In genomic region chr11:119078675-119079420, GRCh38 we compare ENCODE assay signal across 24 cellular contexts.
"Had no signal": no experiment of that assay in that cellular context is flagged by ENCODE, and none has a peak within 500 bp of the region (broad histone marks: within the 10 kb centered on the region; RNA-seq: fewer than 3 reads in every experiment).

No MANE protein-coding gene starts in this region.

- H3K9me3 Mint-ChIP-seq: dendritic cell treated with granulocyte-macrophage colony-stimulating factor and Interleukin-4, amounts not matched to agents 40 ng/mL and 50 ng/mL, for 4 days; endodermal cell; nephron; neural progenitor cell; stimulated activated memory B cell treated with anti-CD40 and anti-IgM and Interleukin-4, amounts not matched to agents 10 μg/mL and 1 μg/mL and 100 μg/mL, for 72 hours had no signal

- H3K4me3 Mint-ChIP-seq: dendritic cell treated with granulocyte-macrophage colony-stimulating factor and Interleukin-4, amounts not matched to agents 40 ng/mL and 50 ng/mL, for 4 days; endodermal cell; naive thymus-derived CD4-positive, alpha-beta T cell; nephron; neural progenitor cell; stimulated activated memory B cell treated with anti-CD40 and anti-IgM and Interleukin-4, amounts not matched to agents 10 μg/mL and 1 μg/mL and 100 μg/mL, for 72 hours had no signal

- H3K27ac Mint-ChIP-seq: endodermal cell; naive thymus-derived CD4-positive, alpha-beta T cell; nephron; neural progenitor cell; stimulated activated memory B cell treated with anti-CD40 and anti-IgM and Interleukin-4, amounts not matched to agents 10 μg/mL and 1 μg/mL and 100 μg/mL, for 72 hours had no signal

- H3K27me3 Mint-ChIP-seq: dendritic cell treated with granulocyte-macrophage colony-stimulating factor and Interleukin-4, amounts not matched to agents 40 ng/mL and 50 ng/mL, for 4 days; naive thymus-derived CD4-positive, alpha-beta T cell; stimulated activated memory B cell treated with anti-CD40 and anti-IgM and Interleukin-4, amounts not matched to agents 10 μg/mL and 1 μg/mL and 100 μg/mL, for 72 hours had no signal

- DNase-seq: colonic mucosa; effector CD8-positive, alpha-beta T cell; endodermal cell; foreskin fibroblast; gastrocnemius medialis; head of caudate nucleus; left colon; left ventricle myocardium inferior; mammary epithelial cell; mesendoderm; midbrain; naive thymus-derived CD4-positive, alpha-beta T cell; nucleus accumbens; psoas muscle; sigmoid colon; stimulated activated CD4-positive, alpha-beta T cell treated with anti-CD3 and anti-CD28 coated beads, Interleukin-4, amount 100 ng/mL, for 4 hours; stimulated activated naive CD8-positive, alpha-beta T cell treated with anti-CD3 and anti-CD28 coated beads, Interleukin-15, Interleukin-2, amounts not matched to agents 100 U/mL and 50 U/mL, for 24 hours; upper lobe of left lung had no signal

- H3K4me1 Mint-ChIP-seq: endodermal cell; nephron; neural progenitor cell; stimulated activated memory B cell treated with anti-CD40 and anti-IgM and Interleukin-4, amounts not matched to agents 10 μg/mL and 1 μg/mL and 100 μg/mL, for 72 hours had no signal

- ATAC-seq: esophagus mucosa; gastrocnemius medialis; left colon; naive thymus-derived CD4-positive, alpha-beta T cell; psoas muscle; right cardiac atrium; stimulated activated memory B cell treated with anti-CD40 and anti-IgM and Interleukin-4, amounts not matched to agents 10 μg/mL and 1 μg/mL and 100 μg/mL, for 72 hours; stimulated activated naive CD8-positive, alpha-beta T cell treated with anti-CD3 and anti-CD28 coated beads, Interleukin-15, Interleukin-2, amounts not matched to agents 100 U/mL and 50 U/mL, for 24 hours had no signal
